In genomic region chr1:243623831-243624230, GRCh38 we compare ENCODE assay signal across 21 cellular contexts.
DNase-seq lines count a peak whose midpoint lies in the region; ATAC-seq and TF ChIP-seq lines count a peak whose summit lies in the region.
"Had no signal": no experiment of that assay in that cellular context is flagged by ENCODE, and none has a peak within 500 bp of the region (broad histone marks: within the 10 kb centered on the region; RNA-seq: fewer than 3 reads in every experiment).

No MANE protein-coding gene starts in this region.

- H3K27me3 ChIP-seq in adipocyte (replicated peaks; ENCODE audit: control insufficient read depth, insufficient read depth, low read length) (no peaks in the 10 kb centered on the region), MG63 (no peaks in the 10 kb centered on the region)

- DNase-seq in H4 (ENCODE audit: low spot score) = peak; percentile 5
- DNase-seq in adipocyte (ENCODE audit: low read depth) = peak; percentile 1
- peak; percentile 49 for DNase-seq in fibroblast of mammary gland (ENCODE audit: low read depth)
- DNase-seq in non-pigmented ciliary epithelial cell (ENCODE audit: low read depth) = peak; percentile 44
- DNase-seq in globus pallidus (ENCODE audit: low spot score) = no peak
- DNase-seq in MG63 = no peak
- DNase-seq: activated CD8-positive, alpha-beta T cell treated with anti-CD3 and anti-CD28 coated beads, Interleukin-2, amount 10 ng/mL, durations not matched to agents 7 days and 5 days; activated T-cell treated with anti-CD3 and anti-CD28 coated beads, Interleukin-2, amount 50 U/mL, for 48 hours; CD4-positive, alpha-beta memory T cell; DMS53; left ventricle myocardium inferior; NCI-H1105 treated with DMSO at 0.1 percent for 48 hours; NCI-H2107; NCI-H524; psoas muscle; trophoblast cell had no signal

- TF ChIP-seq CTCF in fibroblast of mammary gland (conservative IDR thresholded peaks at IDR 0.05; ENCODE audit: control insufficient read depth, insufficient read depth, low read depth, low read length) = no peak

- peaks cover 5% of the 10 kb centered on the region for H3K36me3 ChIP-seq in adipocyte (ENCODE audit: control insufficient read depth, insufficient read depth, low read length, severe bottlenecking)
- no peaks in the 10 kb centered on the region for H3K36me3 ChIP-seq in MG63

- no peaks in the 10 kb centered on the region for H3K4me1 ChIP-seq in adipocyte (ENCODE audit: control insufficient read depth, insufficient read depth, low read length)
- H3K4me1 ChIP-seq: left ventricle myocardium inferior, psoas muscle had no signal

- H3K9me3 ChIP-seq in adipocyte (ENCODE audit: control insufficient read depth, low read length) (no peaks in the 10 kb centered on the region), MG63 (peaks cover 3% of the 10 kb centered on the region)
- H3K9me3 ChIP-seq: psoas muscle had no signal

- ATAC-seq in GM21576 (IDR thresholded peaks at IDR 0.05; ENCODE audit: unreplicated experiment) (no peak), HG02759 (IDR thresholded peaks at IDR 0.05; ENCODE audit: unreplicated experiment) (no peak)
- ATAC-seq: activated CD4-positive, CD25-positive, alpha-beta regulatory T cell treated with anti-CD3 and anti-CD28 coated beads, Interleukin-2, amount 50 U/mL, for 24 hours; activated CD8-positive, alpha-beta T cell treated with anti-CD3 and anti-CD28 coated beads, Interleukin-2, amount 10 ng/mL, durations not matched to agents 7 days and 5 days; HCT116; psoas muscle had no signal

- H3K9ac ChIP-seq in adipocyte (ENCODE audit: low read length) = no peak overlapping the region

- H3K4me3 ChIP-seq in adipocyte (ENCODE audit: low read length) (no peak overlapping the region), fibroblast of mammary gland (ENCODE audit: control insufficient read depth, low read depth, low read length) (no peak overlapping the region), MG63 (no peak overlapping the region)
- H3K4me3 ChIP-seq: left ventricle myocardium inferior, psoas muscle, skin epidermis had no signal

Comparison
In these comparisons a context has a peak if more than half of its experiments do, and no peak if none do; other contexts are left out.
1. DNase-seq: peak in H4 (single experiment), adipocyte (single experiment), fibroblast of mammary gland (single experiment) and non-pigmented ciliary epithelial cell (single experiment); none in globus pallidus (single experiment) and MG63 (single experiment).